In genomic region chr2:74405994-74406583, GRCh38 we compare ENCODE assay signal across 13 cellular contexts. TPM values are rescaled to one million over a fixed set of nuclear protein-coding genes. Genes with fewer than 3 reads are reported as not detected.
DNase-seq lines count a peak whose midpoint lies in the region; ATAC-seq and TF ChIP-seq lines count a peak whose summit lies in the region.
"Had no signal": no experiment of that assay in that cellular context is flagged by ENCODE, and none has a peak within 500 bp of the region (broad histone marks: within the 10 kb centered on the region; RNA-seq: fewer than 3 reads in every experiment).

No MANE protein-coding gene starts in this region.

- H3K27ac ChIP-seq in SJSA1, result peak overlapping the region; percentile 70
- H3K27ac ChIP-seq in endodermal cell (ENCODE audit: low read depth, low read length), result no peak overlapping the region
- H3K27ac ChIP-seq: pancreas, Peyer's patch had no signal

- DNase-seq in activated CD4-positive, alpha-beta T cell treated with anti-CD3 and anti-CD28 coated beads for 36 hours, result no peak
- no peak for DNase-seq in activated CD4-positive, alpha-beta T cell treated with anti-CD3 and anti-CD28 coated beads, Interleukin-2, amount 10 ng/mL, durations not matched to agents 24 days and 14 days
- DNase-seq in SJSA1 (ENCODE audit: low read depth in 1 of 2, low spot score in 2 of 2), result peak in 1 of 2 experiments; percentile 61
- no peak for DNase-seq in stimulated activated naive B cell treated with anti-CD40 and anti-IgM and Interleukin-4, amounts not matched to agents 10 μg/mL and 1 μg/mL and 100 μg/mL, for 72 hours
- no peak for DNase-seq in foreskin fibroblast
- DNase-seq in endodermal cell, result no peak
- DNase-seq: amygdala, mesendoderm, pancreas, Peyer's patch had no signal

- CTCF ChIA-PET in activated CD4-positive, alpha-beta T cell treated with anti-CD3 and anti-CD28 coated beads for 36 hours (lab: Charles Lee), result interaction anchor here (0.5 kb wide), 1 partner anchor 97 kb away, joined by 3 read pairs; no protein-coding TSS in a partner anchor

- no peak overlapping the region for H3K4me3 ChIP-seq in SJSA1
- no peak overlapping the region for H3K4me3 ChIP-seq in foreskin fibroblast (ENCODE audit: low read depth in 1 of 2, low read length in 2 of 2)
- no peak overlapping the region for H3K4me3 ChIP-seq in endodermal cell (ENCODE audit: low read length)
- H3K4me3 ChIP-seq: pancreas, Peyer's patch had no signal

- no peak overlapping the region for H3K9ac ChIP-seq in endodermal cell (ENCODE audit: extremely low read depth, low read length, poor library complexity, severe bottlenecking)

- peak; percentile 44 for ATAC-seq in activated CD4-positive, alpha-beta T cell treated with anti-CD3 and anti-CD28 coated beads for 36 hours
- ATAC-seq in HG02884 (IDR thresholded peaks at IDR 0.05; ENCODE audit: unreplicated experiment), result peak; percentile 63
- ATAC-seq in stimulated activated naive B cell treated with anti-CD40 and anti-IgM and Interleukin-4, amounts not matched to agents 10 μg/mL and 1 μg/mL and 100 μg/mL, for 72 hours (replicated peaks), result peak; percentile 86 to 92
- no peak for ATAC-seq in HG03025 (IDR thresholded peaks at IDR 0.05; ENCODE audit: low FRiP score, unreplicated experiment)
- ATAC-seq: pancreas had no signal

- TF ChIP-seq CTCF in foreskin fibroblast (IDR thresholded peaks at IDR 0.05; ENCODE audit: low read depth, low read length) (no peak), endodermal cell (conservative IDR thresholded peaks at IDR 0.05) (no peak)

- no peak overlapping the region for H3K4me3 Mint-ChIP-seq in activated CD4-positive, alpha-beta T cell treated with anti-CD3 and anti-CD28 coated beads for 36 hours
- H3K4me3 Mint-ChIP-seq in activated CD4-positive, alpha-beta T cell treated with anti-CD3 and anti-CD28 coated beads, Interleukin-2, amount 10 ng/mL, durations not matched to agents 24 days and 14 days, result no peak overlapping the region
- no peak overlapping the region for H3K4me3 Mint-ChIP-seq in stimulated activated naive B cell treated with anti-CD40 and anti-IgM and Interleukin-4, amounts not matched to agents 10 μg/mL and 1 μg/mL and 100 μg/mL, for 72 hours
- no peak overlapping the region for H3K4me3 Mint-ChIP-seq in endodermal cell
- H3K4me3 Mint-ChIP-seq: stimulated activated naive CD8-positive, alpha-beta T cell treated with anti-CD3 and anti-CD28 coated beads, Interleukin-15, Interleukin-2, amounts not matched to agents 100 ng/mL and 50 ng/mL, for 24 hours had no signal

- no peaks in the 10 kb centered on the region for H3K36me3 ChIP-seq in SJSA1
- no peaks in the 10 kb centered on the region for H3K36me3 ChIP-seq in endodermal cell (ENCODE audit: control insufficient read depth, insufficient read depth, low read length)
- H3K36me3 ChIP-seq: pancreas, Peyer's patch had no signal

- H3K9me3 Mint-ChIP-seq in activated CD4-positive, alpha-beta T cell treated with anti-CD3 and anti-CD28 coated beads for 36 hours (ENCODE audit: low read depth), result no peaks in the 10 kb centered on the region
- H3K9me3 Mint-ChIP-seq in activated CD4-positive, alpha-beta T cell treated with anti-CD3 and anti-CD28 coated beads, Interleukin-2, amount 10 ng/mL, durations not matched to agents 24 days and 14 days, result no peaks in the 10 kb centered on the region
- H3K9me3 Mint-ChIP-seq in stimulated activated naive B cell treated with anti-CD40 and anti-IgM and Interleukin-4, amounts not matched to agents 10 μg/mL and 1 μg/mL and 100 μg/mL, for 72 hours, result no peaks in the 10 kb centered on the region
- H3K9me3 Mint-ChIP-seq in endodermal cell, result peaks cover 1% of the 10 kb centered on the region
- H3K9me3 Mint-ChIP-seq: stimulated activated naive CD8-positive, alpha-beta T cell treated with anti-CD3 and anti-CD28 coated beads, Interleukin-15, Interleukin-2, amounts not matched to agents 100 ng/mL and 50 ng/mL, for 24 hours had no signal

- no peaks in the 10 kb centered on the region for H3K4me1 Mint-ChIP-seq in activated CD4-positive, alpha-beta T cell treated with anti-CD3 and anti-CD28 coated beads for 36 hours
- H3K4me1 Mint-ChIP-seq in activated CD4-positive, alpha-beta T cell treated with anti-CD3 and anti-CD28 coated beads, Interleukin-2, amount 10 ng/mL, durations not matched to agents 24 days and 14 days, result no peaks in the 10 kb centered on the region
- peaks cover 6 to 9% of the 10 kb centered on the region in 2 donors for H3K4me1 Mint-ChIP-seq in stimulated activated naive B cell treated with anti-CD40 and anti-IgM and Interleukin-4, amounts not matched to agents 10 μg/mL and 1 μg/mL and 100 μg/mL, for 72 hours
- H3K4me1 Mint-ChIP-seq in endodermal cell, result no peaks in the 10 kb centered on the region

- no peak overlapping the region for H3K27ac Mint-ChIP-seq in activated CD4-positive, alpha-beta T cell treated with anti-CD3 and anti-CD28 coated beads for 36 hours
- H3K27ac Mint-ChIP-seq in activated CD4-positive, alpha-beta T cell treated with anti-CD3 and anti-CD28 coated beads, Interleukin-2, amount 10 ng/mL, durations not matched to agents 24 days and 14 days, result no peak overlapping the region
- no peak overlapping the region for H3K27ac Mint-ChIP-seq in stimulated activated naive B cell treated with anti-CD40 and anti-IgM and Interleukin-4, amounts not matched to agents 10 μg/mL and 1 μg/mL and 100 μg/mL, for 72 hours
- no peak overlapping the region for H3K27ac Mint-ChIP-seq in endodermal cell
- H3K27ac Mint-ChIP-seq: stimulated activated naive CD8-positive, alpha-beta T cell treated with anti-CD3 and anti-CD28 coated beads, Interleukin-15, Interleukin-2, amounts not matched to agents 100 ng/mL and 50 ng/mL, for 24 hours had no signal

- no peaks in the 10 kb centered on the region for H3K36me3 Mint-ChIP-seq in activated CD4-positive, alpha-beta T cell treated with anti-CD3 and anti-CD28 coated beads for 36 hours (ENCODE audit: low read depth)
- H3K36me3 Mint-ChIP-seq in activated CD4-positive, alpha-beta T cell treated with anti-CD3 and anti-CD28 coated beads, Interleukin-2, amount 10 ng/mL, durations not matched to agents 24 days and 14 days (ENCODE audit: low read depth), result no peaks in the 10 kb centered on the region
- no peaks in the 10 kb centered on the region for H3K36me3 Mint-ChIP-seq in stimulated activated naive B cell treated with anti-CD40 and anti-IgM and Interleukin-4, amounts not matched to agents 10 μg/mL and 1 μg/mL and 100 μg/mL, for 72 hours
- H3K36me3 Mint-ChIP-seq in endodermal cell (ENCODE audit: low read depth), result no peaks in the 10 kb centered on the region

- intact Hi-C loops in activated CD4-positive, alpha-beta T cell treated with anti-CD3 and anti-CD28 coated beads for 36 hours (cut with DNase I, micrococcal nuclease), result no loop called here
- intact Hi-C loops in activated CD4-positive, alpha-beta T cell treated with anti-CD3 and anti-CD28 coated beads, Interleukin-2, amount 10 ng/mL, durations not matched to agents 24 days and 14 days (cut with micrococcal nuclease), result no loop called here

- H3K27me3 ChIP-seq in SJSA1 (replicated peaks) (no peaks in the 10 kb centered on the region), endodermal cell (ENCODE audit: control insufficient read depth, insufficient read depth, low read length, poor library complexity, severe bottlenecking) (no peaks in the 10 kb centered on the region)
- H3K27me3 ChIP-seq: pancreas, Peyer's patch had no signal

- peaks cover 24% of the 10 kb centered on the region for H3K4me1 ChIP-seq in SJSA1 (replicated peaks)
- H3K4me1 ChIP-seq in endodermal cell (ENCODE audit: control insufficient read depth, insufficient read depth, low read length), result no peaks in the 10 kb centered on the region
- H3K4me1 ChIP-seq: pancreas, Peyer's patch had no signal

- POLR2A ChIA-PET in activated CD4-positive, alpha-beta T cell treated with anti-CD3 and anti-CD28 coated beads for 36 hours (lab: Charles Lee), result no interaction called here

- H3K9me3 ChIP-seq in SJSA1 (replicated peaks) (no peaks in the 10 kb centered on the region), endodermal cell (ENCODE audit: control insufficient read depth, low read length) (no peaks in the 10 kb centered on the region)
- H3K9me3 ChIP-seq: pancreas, Peyer's patch had no signal

- peaks cover 3% of the 10 kb centered on the region for H3K27me3 Mint-ChIP-seq in activated CD4-positive, alpha-beta T cell treated with anti-CD3 and anti-CD28 coated beads for 36 hours
- peaks cover 17% of the 10 kb centered on the region for H3K27me3 Mint-ChIP-seq in activated CD4-positive, alpha-beta T cell treated with anti-CD3 and anti-CD28 coated beads, Interleukin-2, amount 10 ng/mL, durations not matched to agents 24 days and 14 days
- peaks cover 4 to 6% of the 10 kb centered on the region in 2 donors for H3K27me3 Mint-ChIP-seq in stimulated activated naive B cell treated with anti-CD40 and anti-IgM and Interleukin-4, amounts not matched to agents 10 μg/mL and 1 μg/mL and 100 μg/mL, for 72 hours
- peaks cover 20% of the 10 kb centered on the region for H3K27me3 Mint-ChIP-seq in endodermal cell (ENCODE audit: insufficient read depth)
- H3K27me3 Mint-ChIP-seq: stimulated activated naive CD8-positive, alpha-beta T cell treated with anti-CD3 and anti-CD28 coated beads, Interleukin-15, Interleukin-2, amounts not matched to agents 100 ng/mL and 50 ng/mL, for 24 hours had no signal

- 90% methylated on average over 1 of the region's 1 CpG for WGBS in endodermal cell (ENCODE audit: insufficient coverage in 1 of 2, insufficient read length in 1 of 2), 2 experiments

RNA-seq across cellular contexts. Expression of gene C2orf81, which starts 15.3 kb away (rescaled TPM):
- total RNA-seq in activated CD4-positive, alpha-beta T cell treated with anti-CD3 and anti-CD28 coated beads for 36 hours, result 1 to 10 TPM; 4.5 to 4.9 TPM
- total RNA-seq in activated CD4-positive, alpha-beta T cell treated with anti-CD3 and anti-CD28 coated beads, Interleukin-2, amount 10 ng/mL, durations not matched to agents 24 days and 14 days, result 1.7 and 2.0 TPM in 2 replicates
- 0.34 and 1.3 TPM in 2 replicates for total RNA-seq in SJSA1 (2014; rRNA removed; shearing (Covaris generic))
- total RNA-seq in endodermal cell, result 1 to 10 TPM; 3.8 to 4.8 TPM
- 6.2 TPM for polyA plus RNA-seq in endodermal cell (2013, experiment 1 of 2)
- polyA plus RNA-seq in endodermal cell (2013, experiment 2 of 2), result 4.3 TPM

RNA-seq across cellular contexts. Expression of gene WDR54, which starts 15.4 kb away (rescaled TPM):
- total RNA-seq in activated CD4-positive, alpha-beta T cell treated with anti-CD3 and anti-CD28 coated beads for 36 hours, result 100 to 1,000 TPM; 103 to 119 TPM
- 72.1 and 78.2 TPM in 2 replicates for total RNA-seq in activated CD4-positive, alpha-beta T cell treated with anti-CD3 and anti-CD28 coated beads, Interleukin-2, amount 10 ng/mL, durations not matched to agents 24 days and 14 days
- 13.8 and 15.2 TPM in 2 replicates for total RNA-seq in SJSA1 (2014; rRNA removed; shearing (Covaris generic))
- 10 to 100 TPM; 43.1 to 69.4 TPM for total RNA-seq in endodermal cell
- polyA plus RNA-seq in endodermal cell (2013, experiment 1 of 2), result 75.7 TPM
- polyA plus RNA-seq in endodermal cell (2013, experiment 2 of 2), result 65.9 TPM

RNA-seq across cellular contexts. Expression of gene DCTN1, which starts 26.0 kb away (rescaled TPM):
- total RNA-seq in activated CD4-positive, alpha-beta T cell treated with anti-CD3 and anti-CD28 coated beads for 36 hours, result 100 to 1,000 TPM in 1 of 2 experiments, 10 to 100 TPM in 1; 78.1 to 132 TPM
- total RNA-seq in activated CD4-positive, alpha-beta T cell treated with anti-CD3 and anti-CD28 coated beads, Interleukin-2, amount 10 ng/mL, durations not matched to agents 24 days and 14 days, result 87.1 and 87.2 TPM in 2 replicates
- total RNA-seq in SJSA1 (2014; rRNA removed; shearing (Covaris generic)), result 95.2 and 136 TPM in 2 replicates
- total RNA-seq in endodermal cell, result 100 to 1,000 TPM; 159 to 213 TPM
- 157 TPM for polyA plus RNA-seq in endodermal cell (2013, experiment 1 of 2)
- polyA plus RNA-seq in endodermal cell (2013, experiment 2 of 2), result 131 TPM

RNA-seq across cellular contexts. Expression of gene RTKN, which starts 35.6 kb away (rescaled TPM):
- 1 to 10 TPM; 1.8 to 2.5 TPM for total RNA-seq in activated CD4-positive, alpha-beta T cell treated with anti-CD3 and anti-CD28 coated beads for 36 hours
- 1.1 and 2.2 TPM in 2 replicates for total RNA-seq in activated CD4-positive, alpha-beta T cell treated with anti-CD3 and anti-CD28 coated beads, Interleukin-2, amount 10 ng/mL, durations not matched to agents 24 days and 14 days
- 5.6 and 8.7 TPM in 2 replicates for total RNA-seq in SJSA1 (2014; rRNA removed; shearing (Covaris generic))
- total RNA-seq in endodermal cell, result 100 to 1,000 TPM in 1 of 2 donors, 10 to 100 TPM in 1; 83.6 to 117 TPM
- polyA plus RNA-seq in endodermal cell (2013, experiment 1 of 2), result 35.7 TPM
- 34.4 TPM for polyA plus RNA-seq in endodermal cell (2013, experiment 2 of 2)

RNA-seq across cellular contexts. Expression of gene INO80B, which starts 48.8 kb away (rescaled TPM):
- 10 to 100 TPM; 24.2 to 25.6 TPM for total RNA-seq in activated CD4-positive, alpha-beta T cell treated with anti-CD3 and anti-CD28 coated beads for 36 hours
- 51.8 and 54.5 TPM in 2 replicates for total RNA-seq in activated CD4-positive, alpha-beta T cell treated with anti-CD3 and anti-CD28 coated beads, Interleukin-2, amount 10 ng/mL, durations not matched to agents 24 days and 14 days
- 10.1 and 14.0 TPM in 2 replicates for total RNA-seq in SJSA1 (2014; rRNA removed; shearing (Covaris generic))
- 10 to 100 TPM; 23.9 to 38.8 TPM for total RNA-seq in endodermal cell
- polyA plus RNA-seq in endodermal cell (2013, experiment 1 of 2), result 23.4 TPM
- polyA plus RNA-seq in endodermal cell (2013, experiment 2 of 2), result 17.1 TPM
